15 cellular contexts compared by ENCODE assay signal in genomic region chr2:226644342-226644957, GRCh38.
A peak's percentile ranks its signal among the peaks of the same experiment; 100 is the strongest.
DNase-seq lines count a peak whose midpoint lies in the region; ATAC-seq, FAIRE-seq and TF ChIP-seq lines count a peak whose summit lies in the region.
"Had no signal": no experiment of that assay in that cellular context is flagged by ENCODE, and none has a peak within 500 bp of the region (broad histone marks: within the 10 kb centered on the region; RNA-seq: fewer than 3 reads in every experiment).

No MANE protein-coding gene starts in this region.

- intact Hi-C loops in left ventricle myocardium superior (cut with micrococcal nuclease), result no loop called here

- peaks cover 8 to 10% of the 10 kb centered on the region in 2 donors for H3K36me3 Mint-ChIP-seq in activated naive CD4-positive, alpha-beta T cell treated with anti-CD3 and anti-CD28 coated beads, Interleukin-2, amount 50 U/mL, for 72 hours
- H3K36me3 Mint-ChIP-seq: natural killer cell had no signal

- no peak overlapping the region for H3K27ac Mint-ChIP-seq in activated naive CD4-positive, alpha-beta T cell treated with anti-CD3 and anti-CD28 coated beads, Interleukin-2, amount 50 U/mL, for 72 hours
- H3K27ac Mint-ChIP-seq: activated CD4-positive, alpha-beta T cell treated with anti-CD3 and anti-CD28 coated beads for 36 hours; activated T-cell treated with anti-CD3 and anti-CD28 coated beads, Interleukin-2, amount 50 U/mL, for 72 hours; natural killer cell; T-cell had no signal

- DNase-seq in H54 (ENCODE audit: insufficient read length, low spot score) (no peak), astrocyte of the hippocampus (ENCODE audit: low read depth, low spot score) (peak; percentile 58), left ventricle myocardium superior (no peak), retina (peak; percentile 13), NCI-H510A (lab: John Stamatoyannopoulos, UW) (no peak), SW 1271 (lab: John Stamatoyannopoulos, UW) (no peak)
- no peak for DNase-seq in activated naive CD4-positive, alpha-beta T cell treated with anti-CD3 and anti-CD28 coated beads, Interleukin-2, amount 50 U/mL, for 72 hours (ENCODE audit: low spot score in 2 of 2)
- no peak for DNase-seq in activated effector memory CD4-positive, alpha-beta T cell treated with Interleukin-2 at 50 U/mL for 16 hours
- DNase-seq: activated CD4-positive, alpha-beta T cell treated with anti-CD3 and anti-CD28 coated beads for 36 hours; activated T-cell treated with anti-CD3 and anti-CD28 coated beads, Interleukin-2, amount 50 U/mL, for 72 hours; DND-41; natural killer cell; NCI-H1436 treated with DMSO at 0.1 percent for 48 hours; stimulated activated CD8-positive, alpha-beta memory T cell treated with anti-CD3 and anti-CD28 coated beads, Interleukin-4, amount 100 ng/mL, for 48 hours; T-cell had no signal

- H3K9me3 Mint-ChIP-seq in activated naive CD4-positive, alpha-beta T cell treated with anti-CD3 and anti-CD28 coated beads, Interleukin-2, amount 50 U/mL, for 72 hours, result peaks cover 7 to 13% of the 10 kb centered on the region in 2 donors

- FAIRE-seq in H54 (lab: Jason Lieb, UNC), result peak; percentile 11

- no peak for TF ChIP-seq POLR2A in H54 (IDR thresholded peaks at IDR 0.05; ENCODE audit: low read depth, low read length)

- peak; percentile 88 for ATAC-seq in left ventricle myocardium superior
- ATAC-seq in activated naive CD4-positive, alpha-beta T cell treated with anti-CD3 and anti-CD28 coated beads, Interleukin-2, amount 50 U/mL, for 72 hours, result no peak
- ATAC-seq: activated CD4-positive, alpha-beta T cell treated with anti-CD3 and anti-CD28 coated beads for 36 hours; activated T-cell treated with anti-CD3 and anti-CD28 coated beads, Interleukin-2, amount 50 U/mL, for 72 hours; natural killer cell; T-cell had no signal

Comparison
In these comparisons a context has a peak if more than half of its experiments do, and no peak if none do; other contexts are left out.
1. DNase-seq: peak in astrocyte of the hippocampus (single experiment) and retina (single experiment); none in H54 (single experiment), left ventricle myocardium superior (single experiment), activated naive CD4-positive, alpha-beta T cell treated with anti-CD3 and anti-CD28 coated beads, Interleukin-2, amount 50 U/mL, for 72 hours (0 of 2), activated effector memory CD4-positive, alpha-beta T cell treated with Interleukin-2 at 50 U/mL for 16 hours (single experiment), NCI-H510A (single experiment) and SW 1271 (0 of 2).